8 cellular contexts compared by ENCODE assay signal in genomic region chr1:149887456-149888159, GRCh38. TPM values are rescaled to one million over a fixed set of nuclear protein-coding genes. Genes with fewer than 3 reads are reported as not detected.
DNase-seq lines count a peak whose midpoint lies in the region; ATAC-seq and TF ChIP-seq lines count a peak whose summit lies in the region.

No MANE protein-coding gene starts in this region.

- ATAC-seq in HG02852 (IDR thresholded peaks at IDR 0.05; ENCODE audit: unreplicated experiment) (peak; percentile 50), T-cell (replicated peaks in 1 of 4) (peak; percentile 66 to 70 (median 69))

- H3K27me3 ChIP-seq in right atrium auricular region, result no peaks in the 10 kb centered on the region
- no peaks in the 10 kb centered on the region for H3K27me3 ChIP-seq in prostate gland (replicated peaks; ENCODE audit: insufficient read depth)
- H3K27me3 ChIP-seq in uterus, result no peaks in the 10 kb centered on the region

- H3K9me3 ChIP-seq in right atrium auricular region (no peaks in the 10 kb centered on the region), prostate gland (no peaks in the 10 kb centered on the region), uterus (no peaks in the 10 kb centered on the region)

- H3K4me1 Mint-ChIP-seq in T-cell, result peaks cover under 1 to 2% (median 2%) of the 10 kb centered on the region in 3 donors

- no peaks in the 10 kb centered on the region for H3K9me3 Mint-ChIP-seq in T-cell

- in situ Hi-C loops in GM13976 (cut with MboI; ENCODE audit: low sequenced_read_pairs, unreplicated experiment), result no loop called here

- POLR2A ChIA-PET in T-cell (lab: Charles Lee), result interaction anchor here (0.5 to 4.1 kb wide), 27 partner anchors 14 to 1166 kb away, joined by 3 to 56 read pairs (median 4); partner anchors contain the start of genes GOLPH3L (in 2 of the 2), SF3B4 (in 2 of the 2), MINDY1 (in 1 of the 2) and OTUD7B (in 1 of the 2)

- H3K27ac Mint-ChIP-seq in T-cell, result no peak overlapping the region

- under 1% methylated on average over 46 of the region's 46 CpGs for WGBS in prostate gland

- no peak overlapping the region for H3K4me3 Mint-ChIP-seq in T-cell

- H3K36me3 Mint-ChIP-seq in T-cell, result no peaks in the 10 kb centered on the region

- H3K27me3 Mint-ChIP-seq in T-cell, result no peaks in the 10 kb centered on the region

- CTCF ChIA-PET in T-cell (lab: Charles Lee), result interaction anchor here in 1 of 2 donors (1.4 to 2.5 kb wide), 4 partner anchors 12 to 299 kb away, joined by 5 to 21 read pairs (median 9); partner anchors contain the start of gene BOLA1

- peak; percentile 72 for TF ChIP-seq POLR2A in prostate gland (IDR thresholded peaks at IDR 0.05)
- TF ChIP-seq POLR2A in uterus (IDR thresholded peaks at IDR 0.05), result peak in 1 of 2 donors; percentile 93

- peak overlapping the region; percentile 64 to 66 for H3K4me3 ChIP-seq in right atrium auricular region
- peak overlapping the region; percentile 72 to 81 for H3K4me3 ChIP-seq in prostate gland
- H3K4me3 ChIP-seq in uterus, result peak overlapping the region; percentile 72 to 90

- H3K36me3 ChIP-seq in right atrium auricular region (no peaks in the 10 kb centered on the region), prostate gland (no peaks in the 10 kb centered on the region), uterus (no peaks in the 10 kb centered on the region)

- TF ChIP-seq CTCF in GM13976 (IDR thresholded peaks at IDR 0.05; ENCODE audit: borderline replicate concordance, control extremely low read depth, extremely low read depth, insufficient read depth, missing control alignments) (no peak), right atrium auricular region (IDR thresholded peaks at IDR 0.05) (no peak), prostate gland (IDR thresholded peaks at IDR 0.05) (peak in 2 of 4 experiments; percentile 7 to 55), uterus (IDR thresholded peaks at IDR 0.05) (peak in 1 of 4 experiments; percentile 40)

- H3K27ac ChIP-seq in right atrium auricular region (peak overlapping the region; percentile 95 to 99), prostate gland (peak overlapping the region; percentile 99), uterus (peak overlapping the region; percentile 99 to 100)

- intact Hi-C loops in prostate gland (cut with DNase I) (no loop called here), uterus (cut with DNase I; ENCODE audit: low total_unique reads) (no loop called here)

- H3K4me1 ChIP-seq in right atrium auricular region (peaks cover 0 to 19% of the 10 kb centered on the region in 2 donors), prostate gland (replicated peaks) (no peaks in the 10 kb centered on the region), uterus (peaks cover 0 to 9% of the 10 kb centered on the region in 2 donors)

- DNase-seq in GM13976 (ENCODE audit: low spot score), result peak; percentile 84
- peak; percentile 98 for DNase-seq in NCI-H146 (lab: John Stamatoyannopoulos, UW)
- DNase-seq in T-cell, result peak; percentile 51 to 90 (median 77)
- peak in 55 of 56 donors; percentile 10 to 98 (median 82) for DNase-seq in amygdala (lab: John Stamatoyannopoulos, UW)
- peak; percentile 95 for DNase-seq in right atrium auricular region (ENCODE audit: low spot score)
- DNase-seq in prostate gland (ENCODE audit: low spot score), result peak; percentile 96
- DNase-seq in uterus, result peak; percentile 72 to 95

RNA-seq across cellular contexts. Expression of gene BOLA1, which starts 11.8 kb away (rescaled TPM):
- total RNA-seq in T-cell, result 10 to 100 TPM in 3 of 5 donors, 1 to 10 TPM in 2; 6.0 to 27.6 (median 26.1) TPM
- 10 to 100 TPM; 26.3 to 28.0 TPM for total RNA-seq in right atrium auricular region
- total RNA-seq in prostate gland, result 10 to 100 TPM; 37.8 to 40.6 TPM
- total RNA-seq in uterus, result 10 to 100 TPM in 3 of 4 donors, 1 to 10 TPM in 1; 2.1 to 51.2 (median 15.3) TPM

RNA-seq across cellular contexts. Expression of gene SV2A, which starts 30.0 kb away (rescaled TPM):
- total RNA-seq in T-cell (1 to 10 TPM; 3.1 to 4.5 (median 3.9) TPM), right atrium auricular region (1 to 10 TPM; 1.0 to 6.3 TPM), prostate gland (1 to 10 TPM; 2.1 to 3.4 TPM), uterus (10 to 100 TPM in 2 of 4 donors, 1 to 10 TPM in 2; 1.5 to 22.6 (median 12.0) TPM)

RNA-seq across cellular contexts. Expression of gene SF3B4, which starts 40.0 kb away (rescaled TPM):
- total RNA-seq in T-cell (10 to 100 TPM; 45.3 to 54.6 (median 51.6) TPM), right atrium auricular region (10 to 100 TPM in 1 of 2 donors, 1 to 10 TPM in 1; 5.7 to 12.3 TPM), prostate gland (10 to 100 TPM; 15.0 to 22.1 TPM), uterus (10 to 100 TPM; 10.9 to 64.6 (median 15.6) TPM)

RNA-seq across cellular contexts. Expression of gene MTMR11, which starts 49.1 kb away (rescaled TPM):
- total RNA-seq in T-cell (1 to 10 TPM in 4 of 5 donors, under 1 TPM in 1; 0.58 to 2.5 (median 1.5) TPM), right atrium auricular region (1 to 10 TPM; 1.6 to 9.6 TPM), prostate gland (10 to 100 TPM in 1 of 2 donors, 1 to 10 TPM in 1; 2.6 to 25.5 TPM), uterus (10 to 100 TPM in 3 of 4 donors, 1 to 10 TPM in 1; 6.4 to 48.2 (median 32.1) TPM)

Comparison
In these comparisons a context has a peak if more than half of its experiments do, and no peak if none do; other contexts are left out.
1. Peak in every context shown above with its lines: DNase-seq, ATAC-seq, H3K4me3 ChIP-seq and H3K27ac ChIP-seq.